In genomic region chr22:30021338-30021737, GRCh38 we compare ENCODE assay signal across 27 cellular contexts. TPM values are rescaled to one million over a fixed set of nuclear protein-coding genes. Genes with fewer than 3 reads are reported as not detected.
"Had no signal": no experiment of that assay in that cellular context is flagged by ENCODE, and none has a peak within 500 bp of the region (broad histone marks: within the 10 kb centered on the region; RNA-seq: fewer than 3 reads in every experiment).

No MANE protein-coding gene starts in this region.

- H3K9me3 Mint-ChIP-seq: activated naive CD8-positive, alpha-beta T cell treated with anti-CD3 and anti-CD28 coated beads, Interleukin-2, amount 10 ng/mL, durations not matched to agents 7 days and 5 days; effector memory CD8-positive, alpha-beta T cell; nephron; stimulated activated memory B cell treated with anti-CD40 and anti-IgM and Interleukin-4, amounts not matched to agents 10 μg/mL and 1 μg/mL and 100 μg/mL, for 72 hours had no signal

- ATAC-seq: effector memory CD8-positive, alpha-beta T cell; stimulated activated memory B cell treated with anti-CD40 and anti-IgM and Interleukin-4, amounts not matched to agents 10 μg/mL and 1 μg/mL and 100 μg/mL, for 72 hours; T-helper 17 cell had no signal

- DNase-seq: activated CD4-positive, alpha-beta T cell treated with anti-CD3 and anti-CD28 coated beads for 4 hours; activated CD4-positive, alpha-beta T cell treated with anti-CD3 and anti-CD28 coated beads, Interleukin-2, amount 50 U/mL, for 48 hours; activated CD4-positive, CD25-positive, alpha-beta regulatory T cell; activated gamma-delta T cell treated with Interleukin-2 at 50 U/mL for 16 hours; activated naive CD8-positive, alpha-beta T cell treated with anti-CD3 and anti-CD28 coated beads, Interleukin-2, amount 10 ng/mL, durations not matched to agents 7 days and 5 days; amniotic stem cell; effector memory CD8-positive, alpha-beta T cell; gastrocnemius medialis; hippocampal formation; kidney glomerular epithelial cell; mesenchymal stem cell; nucleus accumbens; right lobe of liver; stimulated activated CD4-positive, alpha-beta T cell treated with anti-CD3 and anti-CD28 coated beads, Interleukin-2, amount 100 ng/mL, for 24 hours; SW 1271; T-helper 17 cell; trophoblast cell; uterus had no signal

- H3K4me1 ChIP-seq: gastrocnemius medialis, right lobe of liver, uterus had no signal

- H3K4me3 Mint-ChIP-seq: activated naive CD8-positive, alpha-beta T cell treated with anti-CD3 and anti-CD28 coated beads, Interleukin-2, amount 10 ng/mL, durations not matched to agents 7 days and 5 days; effector memory CD8-positive, alpha-beta T cell; nephron; stimulated activated memory B cell treated with anti-CD40 and anti-IgM and Interleukin-4, amounts not matched to agents 10 μg/mL and 1 μg/mL and 100 μg/mL, for 72 hours; T-helper 17 cell had no signal

- H3K27ac ChIP-seq: esophagus muscularis mucosa, right lobe of liver, skin epidermis, uterus had no signal

- H3K9me3 ChIP-seq: esophagus muscularis mucosa, gastrocnemius medialis, right lobe of liver, uterus had no signal

- H3K36me3 ChIP-seq: uterus had no signal

- H3K27ac Mint-ChIP-seq: activated naive CD8-positive, alpha-beta T cell treated with anti-CD3 and anti-CD28 coated beads, Interleukin-2, amount 10 ng/mL, durations not matched to agents 7 days and 5 days; effector memory CD8-positive, alpha-beta T cell; nephron; stimulated activated memory B cell treated with anti-CD40 and anti-IgM and Interleukin-4, amounts not matched to agents 10 μg/mL and 1 μg/mL and 100 μg/mL, for 72 hours; T-helper 17 cell had no signal

- H3K27me3 ChIP-seq: esophagus muscularis mucosa, gastrocnemius medialis, right lobe of liver, uterus had no signal

- H3K4me1 Mint-ChIP-seq: nephron had no signal

- H3K4me3 ChIP-seq: esophagus muscularis mucosa, gastrocnemius medialis, right lobe of liver, skin epidermis, uterus had no signal

- H3K27me3 Mint-ChIP-seq: activated naive CD8-positive, alpha-beta T cell treated with anti-CD3 and anti-CD28 coated beads, Interleukin-2, amount 10 ng/mL, durations not matched to agents 7 days and 5 days; effector memory CD8-positive, alpha-beta T cell; stimulated activated memory B cell treated with anti-CD40 and anti-IgM and Interleukin-4, amounts not matched to agents 10 μg/mL and 1 μg/mL and 100 μg/mL, for 72 hours; T-helper 17 cell had no signal

RNA-seq across cellular contexts. Expression of gene HORMAD2, which starts 58.9 kb away (rescaled TPM):
- total RNA-seq: bronchial epithelial cell, chondrocyte, dermis microvascular lymphatic vessel endothelial cell, esophagus muscularis mucosa, gastrocnemius medialis, mononuclear cell, myocyte, T-helper 17 cell, uterus had no signal
